Comparison of ENCODE assay signal across 8 cellular contexts in the genomic region with DNA sequence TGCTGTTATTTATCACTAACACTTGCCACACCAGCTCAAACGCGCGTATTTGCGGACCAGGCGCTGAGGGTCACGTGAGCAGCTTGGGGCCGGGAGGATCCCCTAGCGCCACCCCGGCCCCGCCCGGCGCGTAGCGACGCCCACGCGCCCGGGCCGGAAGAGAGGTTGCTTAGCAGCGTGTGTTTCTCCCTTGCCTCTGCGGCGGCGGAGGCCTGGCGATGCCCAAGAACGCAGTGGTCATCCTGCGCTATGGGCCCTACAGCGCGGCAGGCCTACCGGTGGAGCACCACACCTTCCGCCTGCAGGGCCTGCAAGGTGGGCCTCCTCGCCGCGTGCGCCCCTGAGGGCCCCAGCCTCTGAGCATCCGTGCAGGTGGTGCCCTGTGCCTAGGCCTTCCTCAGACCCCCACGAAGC. TPM values are rescaled to one million over a fixed set of nuclear protein-coding genes. Genes with fewer than 3 reads are reported as not detected.
A peak's percentile ranks its signal among the peaks of the same experiment; 100 is the strongest.
DNase-seq lines count a peak whose midpoint lies in the region; ATAC-seq and TF ChIP-seq lines count a peak whose summit lies in the region.

A gene with protein sequence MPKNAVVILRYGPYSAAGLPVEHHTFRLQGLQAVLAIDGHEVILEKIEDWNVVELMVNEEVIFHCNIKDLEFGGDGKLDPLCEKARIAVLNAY (plus strand): TSS at position 172 of the 414 bp plus-strand sequence. CDS start 47 bp downstream, at position 219.

- peak within 1 kb of the TSS in 1 of 3 donors; percentile 7 for H3K4me3 ChIP-seq in liver (ENCODE audit: low read depth in 1 of 3, low read length in 3 of 3)

- no peaks in the 10 kb centered on the region for H3K36me3 ChIP-seq in liver (ENCODE audit: control insufficient read depth in 4 of 4, insufficient read depth in 3 of 4, low read depth in 1 of 4, low read length in 3 of 4)

- H3K27ac ChIP-seq in liver (ENCODE audit: low read depth in 1 of 2, low read length in 2 of 2) = no peak within 1 kb of the TSS

- ATAC-seq in GM19035 (IDR thresholded peaks at IDR 0.05; ENCODE audit: unreplicated experiment) = no peak

- in situ Hi-C loops in GM13976 (cut with MboI; ENCODE audit: low sequenced_read_pairs, unreplicated experiment) = no loop called here
- in situ Hi-C loops in GM13977 (cut with MboI; ENCODE audit: low pct_unique_long_range_greater_than_20kb, low sequenced_read_pairs, unreplicated experiment) = no loop called here

- peaks cover 4 to 14% (median 6%) of the 10 kb centered on the region in 4 donors for H3K9me3 ChIP-seq in liver (ENCODE audit: control insufficient read depth in 4 of 4, low read length in 3 of 4)

- 12% methylated on average over 36 of the region's 36 CpGs for WGBS in liver

- peaks cover 0 to 5% (median 1%) of the 10 kb centered on the region in 4 donors for H3K4me1 ChIP-seq in liver (ENCODE audit: control insufficient read depth in 4 of 4, insufficient read depth in 4 of 4, low read length in 3 of 4)

- DNase-seq in GM13976 (ENCODE audit: low spot score) = peak; percentile 63
- DNase-seq in NCI-H2227 treated with DMSO at 0.1 percent for 48 hours (lab: John Stamatoyannopoulos, UW) = peak; percentile 68
- peak; percentile 61 for DNase-seq in dermis blood vessel endothelial cell
- DNase-seq in T1000 (lab: John Stamatoyannopoulos, UW) = no peak
- DNase-seq in GM13977 (ENCODE audit: low spot score) = no peak
- no peak for DNase-seq in GF-D8 (lab: John Stamatoyannopoulos, UW)

- TF ChIP-seq CTCF in GM13976 (IDR thresholded peaks at IDR 0.05; ENCODE audit: borderline replicate concordance, control extremely low read depth, extremely low read depth, insufficient read depth, missing control alignments) (no peak), liver (IDR thresholded peaks at IDR 0.05; ENCODE audit: low read depth, low read length, missing input control) (no peak), GM13977 (IDR thresholded peaks at IDR 0.05; ENCODE audit: extremely low read depth, insufficient read depth, missing control alignments) (no peak)

- no peak for TF ChIP-seq RAD21 in liver (IDR thresholded peaks at IDR 0.05)

- H3K27me3 ChIP-seq in liver (ENCODE audit: control insufficient read depth in 4 of 4, insufficient read depth in 4 of 4, low read length in 3 of 4) = peaks cover 0 to 15% (median 9%) of the 10 kb centered on the region in 4 donors

- H3K9ac ChIP-seq in liver (ENCODE audit: low read depth in 1 of 2, low read length in 2 of 2) = no peak within 1 kb of the TSS

TF ChIP-seq in liver, 16 proteins besides CTCF, POLR2A, EP300 and RAD21:
- TF ChIP-seq EGR1 (IDR thresholded peaks at IDR 0.05; ENCODE audit: low read depth in 2 of 2) (peak; percentile 41 to 76), FOXA1 (IDR thresholded peaks at IDR 0.05) (no peak)

RNA-seq across cellular contexts. Expression of the gene that starts here (rescaled TPM):
- total RNA-seq in dermis blood vessel endothelial cell (not detected in 2 replicates), liver (not detected)
- polyA plus RNA-seq in liver = not detected

Comparison
In these comparisons a context has a peak if more than half of its experiments do, and no peak if none do; other contexts are left out.
1. Peak in DNase-seq in dermis blood vessel endothelial cell; RNA of the gene not detected or under 1 TPM.
2. DNase-seq: peak in GM13976 (single experiment) and NCI-H2227 treated with DMSO at 0.1 percent for 48 hours (single experiment); none in T1000 (single experiment), GM13977 (single experiment) and GF-D8 (single experiment).